ENCODE assay signal across 8 cellular contexts in genomic region chr5:113293613-113294340, GRCh38.
DNase-seq lines count a peak whose midpoint lies in the region; ATAC-seq and TF ChIP-seq lines count a peak whose summit lies in the region.

No MANE protein-coding gene starts in this region.

- peaks cover 16% of the 10 kb centered on the region in 2 donors for H3K4me1 Mint-ChIP-seq in natural killer cell

- H3K27ac ChIP-seq in SU-DHL-6 (ENCODE audit: low read depth, low read length), result no peak overlapping the region
- peak overlapping the region; percentile 80 for H3K27ac ChIP-seq in epithelial cell of prostate

- no peaks in the 10 kb centered on the region for H3K36me3 Mint-ChIP-seq in natural killer cell

- ATAC-seq in HG02763 (IDR thresholded peaks at IDR 0.05; ENCODE audit: unreplicated experiment) (peak; percentile 21), natural killer cell (peak in 2 of 3 donors; percentile 18 to 39)

- H3K9ac ChIP-seq in SU-DHL-6 (ENCODE audit: low read length), result peak overlapping the region; percentile 37

- no peaks in the 10 kb centered on the region for H3K79me2 ChIP-seq in SU-DHL-6 (ENCODE audit: insufficient read depth, low read length)

- no peaks in the 10 kb centered on the region for H3K9me3 ChIP-seq in SU-DHL-6 (ENCODE audit: insufficient read depth, low read length)

- peak overlapping the region in 1 of 2 donors; percentile 64 for H3K27ac Mint-ChIP-seq in natural killer cell

- H3K36me3 ChIP-seq in SU-DHL-6 (ENCODE audit: low read length), result no peaks in the 10 kb centered on the region

- H3F3A ChIP-seq in SU-DHL-6 (ENCODE audit: insufficient read depth), result no peaks in the 10 kb centered on the region

- peak overlapping the region; percentile 57 for H3K4me3 ChIP-seq in SU-DHL-6 (ENCODE audit: insufficient read depth, low read length, poor library complexity, severe bottlenecking)

- H3K4me2 ChIP-seq in SU-DHL-6 (ENCODE audit: low read depth, low read length, poor library complexity, severe bottlenecking), result peak overlapping the region; percentile 84

- H3K27me3 Mint-ChIP-seq in natural killer cell (ENCODE audit: low read depth in 2 of 2), result peaks cover 60 to 68% of the 10 kb centered on the region in 2 donors

- H3K27me3 ChIP-seq in SU-DHL-6 (ENCODE audit: low read length), result no peaks in the 10 kb centered on the region

- H4K20me1 ChIP-seq in SU-DHL-6 (ENCODE audit: low read depth, low read length), result no peaks in the 10 kb centered on the region

- peak; percentile 42 for DNase-seq in NCI-H748 treated with DMSO at 0.1 percent for 48 hours (lab: John Stamatoyannopoulos, UW)
- DNase-seq in NCI-H748 (lab: John Stamatoyannopoulos, UW; ENCODE audit: unreplicated experiment), result no peak
- DNase-seq in epithelial cell of prostate (ENCODE audit: low read depth, low spot score), result no peak
- DNase-seq in natural killer cell, result no peak
- no peak for DNase-seq in inferior parietal cortex (ENCODE audit: extremely low spot score)
- no peak for DNase-seq in NOMO-1 treated with dmso at 0.1 percent for 144 hours (lab: John Stamatoyannopoulos, UW; ENCODE audit: unreplicated experiment)

- H3K9me3 Mint-ChIP-seq in natural killer cell, result no peaks in the 10 kb centered on the region

- peak overlapping the region; percentile 89 for H2AFZ ChIP-seq in SU-DHL-6 (ENCODE audit: low read depth, low read length, severe bottlenecking)

- H3K9me2 ChIP-seq in SU-DHL-6 (replicated peaks; ENCODE audit: insufficient read depth, low read length), result no peaks in the 10 kb centered on the region

- H3K4me3 Mint-ChIP-seq in natural killer cell, result peak overlapping the region; percentile 89

- intact Hi-C loops in natural killer cell (cut with micrococcal nuclease), result no loop called here

- TF ChIP-seq CTCF in SU-DHL-6 (IDR thresholded peaks at IDR 0.05; ENCODE audit: insufficient read depth, low read length, poor library complexity, severe bottlenecking), result no peak
- no peak for TF ChIP-seq CTCF in natural killer cell (IDR thresholded peaks at IDR 0.05)
